In genomic region chr2:158993721-158994587, GRCh38 we compare ENCODE assay signal across 15 cellular contexts. TPM values are rescaled to one million over a fixed set of nuclear protein-coding genes. Genes with fewer than 3 reads are reported as not detected.
DNase-seq lines count a peak whose midpoint lies in the region; ATAC-seq, FAIRE-seq and TF ChIP-seq lines count a peak whose summit lies in the region.
"Had no signal": no experiment of that assay in that cellular context is flagged by ENCODE, and none has a peak within 500 bp of the region (broad histone marks: within the 10 kb centered on the region; RNA-seq: fewer than 3 reads in every experiment).

No MANE protein-coding gene starts in this region.

- H3K4me1 ChIP-seq in breast epithelium (peaks cover 0 to 8% of the 10 kb centered on the region in 2 donors), IMR-90 (ENCODE audit: control insufficient read depth, insufficient read depth, low read length) (peaks cover 18% of the 10 kb centered on the region), astrocyte (ENCODE audit: insufficient read depth, low read length) (peaks cover 31% of the 10 kb centered on the region), transverse colon (peaks cover 0 to 39% (median 26%) of the 10 kb centered on the region in 4 donors)

- TF ChIP-seq CTCF in MCF 10A (IDR thresholded peaks at IDR 0.05; ENCODE audit: unreplicated experiment) (no peak), breast epithelium (IDR thresholded peaks at IDR 0.05) (no peak), IMR-90 (conservative IDR thresholded peaks at IDR 0.05; ENCODE audit: low read depth, low read length) (no peak), astrocyte (IDR thresholded peaks at IDR 0.05; ENCODE audit: insufficient read depth, low read depth, low read length) (no peak), mesothelial cell of epicardium (IDR thresholded peaks at IDR 0.05; ENCODE audit: unreplicated experiment) (no peak), transverse colon (IDR thresholded peaks at IDR 0.05) (no peak)

- H4K91ac ChIP-seq in IMR-90 (ENCODE audit: insufficient read depth, low read depth, low read length): no peak overlapping the region

- H3K4me1 Mint-ChIP-seq in MCF 10A (ENCODE audit: insufficient read depth, unreplicated experiment) (peaks cover 45% of the 10 kb centered on the region), astrocyte (ENCODE audit: low read depth, unreplicated experiment) (peaks cover 50% of the 10 kb centered on the region), mesothelial cell of epicardium (peaks cover 44% of the 10 kb centered on the region)

- no peak overlapping the region for H3K4me3 Mint-ChIP-seq in MCF 10A (ENCODE audit: unreplicated experiment)
- H3K4me3 Mint-ChIP-seq in astrocyte (ENCODE audit: unreplicated experiment): no peak overlapping the region
- H3K4me3 Mint-ChIP-seq in mesothelial cell of epicardium: no peak overlapping the region
- H3K4me3 Mint-ChIP-seq: GM23338 had no signal

- H4K8ac ChIP-seq in IMR-90 (ENCODE audit: low read depth in 2 of 2, low read length in 2 of 2): no peak overlapping the region

- no peak for TF ChIP-seq EP300 in transverse colon (IDR thresholded peaks at IDR 0.05; ENCODE audit: low read depth)

- H3K36me3 ChIP-seq in breast epithelium (no peaks in the 10 kb centered on the region), IMR-90 (ENCODE audit: control insufficient read depth, insufficient read depth, low read length) (no peaks in the 10 kb centered on the region), astrocyte (ENCODE audit: insufficient read depth, low read length) (no peaks in the 10 kb centered on the region), transverse colon (no peaks in the 10 kb centered on the region)
- H3K36me3 ChIP-seq: SJSA1 had no signal

- in situ Hi-C loops in IMR-90 (cut with MboI; ENCODE audit: low sequenced_read_pairs): no loop called here
- in situ Hi-C loops in transverse colon (cut with MboI; ENCODE audit: low pct_ligation_motif_present in 1 of 4, low pct_unique_long_range_greater_than_20kb in 1 of 4, low sequenced_read_pairs in 3 of 4): no loop called here

- H2BK20ac ChIP-seq in IMR-90 (ENCODE audit: low read depth, low read length): no peak overlapping the region

- peak overlapping the region; percentile 66 for H3K27ac Mint-ChIP-seq in MCF 10A (ENCODE audit: low read depth, unreplicated experiment)
- no peak overlapping the region for H3K27ac Mint-ChIP-seq in astrocyte (ENCODE audit: unreplicated experiment)
- H3K27ac Mint-ChIP-seq in mesothelial cell of epicardium: peak overlapping the region; percentile 57
- H3K27ac Mint-ChIP-seq: GM23338 had no signal

- H3K9me3 Mint-ChIP-seq in MCF 10A (ENCODE audit: unreplicated experiment): no peaks in the 10 kb centered on the region
- H3K9me3 Mint-ChIP-seq in astrocyte (ENCODE audit: unreplicated experiment): no peaks in the 10 kb centered on the region
- H3K9me3 Mint-ChIP-seq in mesothelial cell of epicardium: no peaks in the 10 kb centered on the region
- H3K9me3 Mint-ChIP-seq: GM23338 had no signal

- WGBS in IMR-90 (ENCODE audit: extremely low coverage in 2 of 2, insufficient read length in 1 of 2), 2 experiments: 100% methylated on average over 1 of the region's 4 CpGs; no CpG with 5 or more reads in 1 of the 2 experiments
- 78 to 85% methylated on average over 4 of the region's 4 CpGs for WGBS in transverse colon (ENCODE audit: low coverage in 1 of 2), 2 donors

- H3K27ac ChIP-seq in breast epithelium (no peak overlapping the region), IMR-90 (ENCODE audit: insufficient read depth, low read length) (no peak overlapping the region), astrocyte (ENCODE audit: low read depth, low read length) (no peak overlapping the region), transverse colon (no peak overlapping the region)
- H3K27ac ChIP-seq: SJSA1 had no signal

- no peaks in the 10 kb centered on the region for H3K27me3 ChIP-seq in breast epithelium
- H3K27me3 ChIP-seq in IMR-90 (ENCODE audit: control insufficient read depth, insufficient read depth, low read length): no peaks in the 10 kb centered on the region
- H3K27me3 ChIP-seq in astrocyte (ENCODE audit: insufficient read depth, low read length): no peaks in the 10 kb centered on the region
- no peaks in the 10 kb centered on the region for H3K27me3 ChIP-seq in transverse colon
- H3K27me3 ChIP-seq: SJSA1 had no signal

- POLR2A ChIA-PET in MCF 10A (lab: Yijun Ruan, JAX): interaction anchor here (1.1 to 1.4 kb wide), 2 partner anchors 25 to 33 kb away, joined by 3 to 8 read pairs; partner anchors contain the start of gene TANC1
- POLR2A ChIA-PET in IMR-90 (lab: Charles Lee; ENCODE audit: unreplicated experiment): no interaction called here

- peaks cover 21% of the 10 kb centered on the region for H3K9me1 ChIP-seq in IMR-90 (ENCODE audit: insufficient read depth, low read length)

- H4K5ac ChIP-seq in IMR-90 (ENCODE audit: low read depth, low read length): no peak overlapping the region

- H3K23ac ChIP-seq in IMR-90 (ENCODE audit: low read depth, low read length): no peak overlapping the region

- H2BK120ac ChIP-seq in IMR-90 (ENCODE audit: low read depth, low read length): no peak overlapping the region

- H3K9ac ChIP-seq in IMR-90 (ENCODE audit: low read depth, low read length) (no peak overlapping the region), astrocyte (ENCODE audit: low read length) (no peak overlapping the region)

- H4K20me1 ChIP-seq in IMR-90 (ENCODE audit: insufficient read depth, low read length) (peaks cover 35% of the 10 kb centered on the region), astrocyte (ENCODE audit: insufficient read depth, low read length) (peaks cover 66% of the 10 kb centered on the region)

- no peak for TF ChIP-seq RAD21 in IMR-90 (IDR thresholded peaks at IDR 0.05; ENCODE audit: low read length)

- H3K27me3 Mint-ChIP-seq in MCF 10A (ENCODE audit: insufficient read depth, unreplicated experiment) (no peaks in the 10 kb centered on the region), astrocyte (ENCODE audit: low read depth, unreplicated experiment) (no peaks in the 10 kb centered on the region), mesothelial cell of epicardium (ENCODE audit: low read depth) (no peaks in the 10 kb centered on the region)

- intact Hi-C loops in MCF 10A (cut with micrococcal nuclease): no loop called here
- intact Hi-C loops in breast epithelium (cut with DNase I; ENCODE audit: low total_unique reads): no loop called here
- intact Hi-C loops in IMR-90 (cut with micrococcal nuclease): no loop called here
- intact Hi-C loops in transverse colon (cut with DNase I; ENCODE audit: low total_unique reads): no loop called here

- no peak overlapping the region for H2AFZ ChIP-seq in IMR-90 (replicated peaks; ENCODE audit: low read length, poor library complexity)
- H2AFZ ChIP-seq in astrocyte (ENCODE audit: low read depth, low read length): no peak overlapping the region
- H2AFZ ChIP-seq: GM23338 had no signal

- H3K36me3 Mint-ChIP-seq in MCF 10A (ENCODE audit: insufficient read depth, unreplicated experiment): peaks cover 20% of the 10 kb centered on the region
- H3K36me3 Mint-ChIP-seq in astrocyte (ENCODE audit: low read depth, unreplicated experiment): no peaks in the 10 kb centered on the region
- peaks cover 6% of the 10 kb centered on the region for H3K36me3 Mint-ChIP-seq in mesothelial cell of epicardium

- CTCF ChIA-PET in MCF 10A (lab: Yijun Ruan, JAX): interaction anchor here (0.6 kb wide), 2 partner anchors 45 to 377 kb away, joined by 4 read pairs; no protein-coding TSS in a partner anchor
- CTCF ChIA-PET in IMR-90 (lab: Yijun Ruan, JAX): no interaction called here

- peaks cover 94% of the 10 kb centered on the region for H3K79me2 ChIP-seq in astrocyte (ENCODE audit: insufficient read depth, low read length)

- H3K4me2 ChIP-seq in IMR-90 (ENCODE audit: low read depth, low read length) (no peak overlapping the region), astrocyte (ENCODE audit: low read length) (no peak overlapping the region)
- H3K4me2 ChIP-seq: GM23338 had no signal

- no peaks in the 10 kb centered on the region for H3K9me3 ChIP-seq in breast epithelium
- no peaks in the 10 kb centered on the region for H3K9me3 ChIP-seq in IMR-90 (ENCODE audit: control insufficient read depth, insufficient read depth, low read length)
- H3K9me3 ChIP-seq in astrocyte (ENCODE audit: insufficient read depth, low read depth, low read length): no peaks in the 10 kb centered on the region
- no peaks in the 10 kb centered on the region for H3K9me3 ChIP-seq in transverse colon
- H3K9me3 ChIP-seq: SJSA1 had no signal

- no peak overlapping the region for H3K56ac ChIP-seq in IMR-90 (ENCODE audit: extremely low read depth, insufficient read depth, low read length)

- no peak for DNase-seq in MCF 10A (ENCODE audit: unreplicated experiment)
- no peak for DNase-seq in breast epithelium (ENCODE audit: low spot score in 2 of 2)
- DNase-seq in IMR-90: no peak
- DNase-seq in astrocyte (ENCODE audit: low read depth): peak; percentile 50
- DNase-seq in mesothelial cell of epicardium (ENCODE audit: low spot score in 2 of 2, unreplicated experiment in 2 of 2): no peak
- DNase-seq in NCI-H510A (lab: John Stamatoyannopoulos, UW): no peak
- DNase-seq in transverse colon: no peak
- DNase-seq: Karpas-422, NCI-H1105, NCI-H1694 treated with DMSO at 0.1 percent for 48 hours, NCI-H2107, NCI-H2227 treated with DMSO at 0.1 percent for 48 hours had no signal

- no peak for FAIRE-seq in astrocyte (lab: Jason Lieb, UNC)

- H3K14ac ChIP-seq in IMR-90 (replicated peaks; ENCODE audit: low read depth, low read length): no peak overlapping the region

- no peak overlapping the region for H2BK5ac ChIP-seq in IMR-90 (ENCODE audit: low read depth, low read length, poor library complexity, severe bottlenecking)

- no peak for TF ChIP-seq POLR2A in breast epithelium (IDR thresholded peaks at IDR 0.05)
- no peak for TF ChIP-seq POLR2A in IMR-90 (IDR thresholded peaks at IDR 0.05; ENCODE audit: low read depth, low read length)
- no peak for TF ChIP-seq POLR2A in transverse colon (IDR thresholded peaks at IDR 0.05)

- H3K18ac ChIP-seq in IMR-90 (ENCODE audit: low read depth, low read length): no peak overlapping the region

- no peak overlapping the region for H3K4ac ChIP-seq in IMR-90 (ENCODE audit: low read depth, low read length)

- dilution Hi-C loops in IMR-90 (cut with HindIII; ENCODE audit: low sequenced_read_pairs, unreplicated experiment): no loop called here

- no peak overlapping the region for H2AK5ac ChIP-seq in IMR-90 (ENCODE audit: low read depth, low read length)

- BruUV-seq in MCF 10A (replicated peaks; lab: Mats Ljungman, UMichigan): no TSS peak
- BruUV-seq in IMR-90 (replicated peaks; lab: Mats Ljungman, UMichigan): no TSS peak

- no peak overlapping the region for H2BK15ac ChIP-seq in IMR-90 (ENCODE audit: low read depth, low read length)

- H3K79me1 ChIP-seq in IMR-90 (ENCODE audit: low read depth in 1 of 2, low read length in 2 of 2): peaks cover 24 to 72% of the 10 kb centered on the region in 2 experiments

- H2AK9ac ChIP-seq in IMR-90 (replicated peaks; ENCODE audit: low read depth, low read length, poor library complexity): no peak overlapping the region

- H3K4me3 ChIP-seq in breast epithelium: no peak overlapping the region
- H3K4me3 ChIP-seq in IMR-90 (ENCODE audit: insufficient read depth, low read depth, low read length): no peak overlapping the region
- no peak overlapping the region for H3K4me3 ChIP-seq in astrocyte (ENCODE audit: insufficient read depth, low read depth, low read length)
- H3K4me3 ChIP-seq in transverse colon: no peak overlapping the region
- H3K4me3 ChIP-seq: GM23338, SJSA1 had no signal

- ATAC-seq in IMR-90 (ENCODE audit: low read depth) (no peak), GM18511 (IDR thresholded peaks at IDR 0.05; ENCODE audit: unreplicated experiment) (no peak)

RNA-seq across cellular contexts. Expression of gene TANC1, which starts 25.5 kb away (rescaled TPM):
- total RNA-seq in MCF 10A (2022): 31.0 and 35.3 TPM in 2 replicates
- total RNA-seq in breast epithelium: 10 to 100 TPM; 18.9 to 62.3 (median 58.4) TPM
- total RNA-seq in IMR-90 (2012; rRNA removed): 12.8 and 12.9 TPM in 2 replicates
- polyA plus RNA-seq in IMR-90 (2012; rRNA removed): 10.1 and 10.2 TPM in 2 replicates
- polyA plus RNA-seq in IMR-90 (2012; cell fraction: cytosol; rRNA removed): 3.6 and 5.0 TPM in 2 replicates
- polyA plus RNA-seq in IMR-90 (2012; cell fraction: nucleus; rRNA removed; ENCODE audit: low replicate concordance): 27.3 and 53.0 TPM in 2 replicates
- total RNA-seq in astrocyte: 45.0 and 45.2 TPM in 2 replicates
- 132 to 138 TPM (median 134 TPM) in 3 replicates for total RNA-seq in mesothelial cell of epicardium
- total RNA-seq in transverse colon: 100 to 1,000 TPM in 1 of 4 donors, 10 to 100 TPM in 3; 34.5 to 125 (median 47.0) TPM
